ENCODE assay signal across 9 cellular contexts in genomic region chr15:51499379-51499976, GRCh38.
A peak's percentile ranks its signal among the peaks of the same experiment; 100 is the strongest.
DNase-seq lines count a peak whose midpoint lies in the region; ATAC-seq, FAIRE-seq and TF ChIP-seq lines count a peak whose summit lies in the region.
"Had no signal": no experiment of that assay in that cellular context is flagged by ENCODE, and none has a peak within 500 bp of the region (broad histone marks: within the 10 kb centered on the region; RNA-seq: fewer than 3 reads in every experiment).

No MANE protein-coding gene starts in this region.

- FAIRE-seq in H54 (lab: Jason Lieb, UNC) = peak; percentile 83
- FAIRE-seq: colon had no signal

- H2AFZ ChIP-seq in OCI-LY7 (ENCODE audit: low read length) = no peak overlapping the region

- no peaks in the 10 kb centered on the region for H3K36me3 ChIP-seq in OCI-LY7 (ENCODE audit: insufficient read depth, low read length)
- H3K36me3 ChIP-seq in CD8-positive, alpha-beta memory T cell (ENCODE audit: insufficient read depth, low read length) = no peaks in the 10 kb centered on the region

- H3K4me3 ChIP-seq in AG09309 (ENCODE audit: control insufficient read depth, low read depth, low read length) (no peak overlapping the region), OCI-LY7 (ENCODE audit: low read depth, low read length, poor library complexity, severe bottlenecking) (no peak overlapping the region), fibroblast of the aortic adventitia (ENCODE audit: low read depth, low read length) (no peak overlapping the region)
- H3K4me3 ChIP-seq in CD8-positive, alpha-beta memory T cell (ENCODE audit: low read length) = no peak overlapping the region

- H3K4me3 Mint-ChIP-seq in type B pancreatic cell = no peak overlapping the region
- no peak overlapping the region for H3K4me3 Mint-ChIP-seq in CD8-positive, alpha-beta memory T cell

- DNase-seq in AG09309 (ENCODE audit: low read depth) (peak; percentile 3), H54 (ENCODE audit: insufficient read length, low spot score) (peak; percentile 3), OCI-LY7 (ENCODE audit: low spot score) (peak; percentile 28), fibroblast of the aortic adventitia (ENCODE audit: low read depth) (peak; percentile 48), type B pancreatic cell (ENCODE audit: extremely low spot score, unreplicated experiment) (no peak), Right ventricle myocardium superior (no peak)
- no peak for DNase-seq in activated CD4-positive, CD25-positive, alpha-beta regulatory T cell (lab: John Stamatoyannopoulos, UW)
- no peak for DNase-seq in CD8-positive, alpha-beta memory T cell

- TF ChIP-seq CTCF in AG09309 (IDR thresholded peaks at IDR 0.05; ENCODE audit: control insufficient read depth, insufficient read depth, low read depth, low read length, missing control alignments) (peak; percentile 68), OCI-LY7 (conservative IDR thresholded peaks at IDR 0.05; ENCODE audit: low read length) (peak; percentile 83), fibroblast of the aortic adventitia (IDR thresholded peaks at IDR 0.05; ENCODE audit: insufficient read depth, low read length) (peak; percentile 66), type B pancreatic cell (conservative IDR thresholded peaks at IDR 0.05) (peak; percentile 65)

- no peaks in the 10 kb centered on the region for H3K4me1 Mint-ChIP-seq in type B pancreatic cell (ENCODE audit: unreplicated experiment)
- H3K4me1 Mint-ChIP-seq in CD8-positive, alpha-beta memory T cell = no peaks in the 10 kb centered on the region

- no peak overlapping the region for H3K27ac Mint-ChIP-seq in type B pancreatic cell
- H3K27ac Mint-ChIP-seq in CD8-positive, alpha-beta memory T cell = no peak overlapping the region

- H3K9me2 ChIP-seq in OCI-LY7 (ENCODE audit: insufficient read depth, low read length) = no peaks in the 10 kb centered on the region

- peaks cover 13% of the 10 kb centered on the region for H3K36me3 Mint-ChIP-seq in type B pancreatic cell
- peaks cover 0 to 2% (median 0%) of the 10 kb centered on the region in 3 donors for H3K36me3 Mint-ChIP-seq in CD8-positive, alpha-beta memory T cell

- POLR2A ChIA-PET in OCI-LY7 (lab: Charles Lee) = no interaction called here
- POLR2A ChIA-PET in CD8-positive, alpha-beta memory T cell (lab: Charles Lee) = no interaction called here

- no peak for TF ChIP-seq POLR2A in H54 (IDR thresholded peaks at IDR 0.05; ENCODE audit: low read depth, low read length)

- H3K27me3 ChIP-seq in CD8-positive, alpha-beta memory T cell (ENCODE audit: insufficient read depth, low read length, poor library complexity, severe bottlenecking) = no peaks in the 10 kb centered on the region

- H4K20me1 ChIP-seq in OCI-LY7 (ENCODE audit: insufficient read depth, low read length) = no peaks in the 10 kb centered on the region

- H3K4me1 ChIP-seq in OCI-LY7 (ENCODE audit: insufficient read depth, low read length, poor library complexity, severe bottlenecking) = no peaks in the 10 kb centered on the region
- H3K4me1 ChIP-seq in CD8-positive, alpha-beta memory T cell (ENCODE audit: insufficient read depth, low read length) = no peaks in the 10 kb centered on the region

- no peaks in the 10 kb centered on the region for H3K9me3 Mint-ChIP-seq in type B pancreatic cell
- no peaks in the 10 kb centered on the region for H3K9me3 Mint-ChIP-seq in CD8-positive, alpha-beta memory T cell

- H3K4me2 ChIP-seq in OCI-LY7 (ENCODE audit: low read length) = no peak overlapping the region

- H3K79me2 ChIP-seq in OCI-LY7 (ENCODE audit: insufficient read depth, low read depth, low read length) = no peaks in the 10 kb centered on the region

- no TSS peak for BruUV-seq in OCI-LY7 (replicated peaks; lab: Mats Ljungman, UMichigan)

- no peaks in the 10 kb centered on the region for H3K27me3 Mint-ChIP-seq in type B pancreatic cell
- no peaks in the 10 kb centered on the region for H3K27me3 Mint-ChIP-seq in CD8-positive, alpha-beta memory T cell

- no peak overlapping the region for H3K27ac ChIP-seq in OCI-LY7 (ENCODE audit: low read depth, low read length, poor library complexity, severe bottlenecking)
- no peak overlapping the region for H3K27ac ChIP-seq in CD8-positive, alpha-beta memory T cell (ENCODE audit: low read depth, low read length)

- no peaks in the 10 kb centered on the region for H3K9me3 ChIP-seq in OCI-LY7 (ENCODE audit: low read length)
- no peaks in the 10 kb centered on the region for H3K9me3 ChIP-seq in CD8-positive, alpha-beta memory T cell (ENCODE audit: low read length)

- intact Hi-C loops in OCI-LY7 (cut with micrococcal nuclease; ENCODE audit: unreplicated experiment) (no loop called here), Right ventricle myocardium superior (cut with DNase I) (no loop called here)

- CTCF ChIA-PET in OCI-LY7 (lab: Charles Lee; ENCODE audit: unreplicated experiment) = no interaction called here
- CTCF ChIA-PET in CD8-positive, alpha-beta memory T cell (lab: Charles Lee) = no interaction called here

- ATAC-seq in Right ventricle myocardium superior (ENCODE audit: poor library complexity) = no peak

Comparison
In these comparisons a context has a peak if more than half of its experiments do, and no peak if none do; other contexts are left out.
1. DNase-seq: peak in AG09309 (single experiment), H54 (single experiment), OCI-LY7 (single experiment) and fibroblast of the aortic adventitia (single experiment); none in type B pancreatic cell (single experiment), activated CD4-positive, CD25-positive, alpha-beta regulatory T cell (0 of 4), CD8-positive, alpha-beta memory T cell (0 of 5) and Right ventricle myocardium superior (single experiment).
2. Peak in every context shown above with its lines, with median percentiles within 50 percentile points of each other: CTCF ChIP-seq.